8 cellular contexts compared by ENCODE assay signal in genomic region chr22:40156001-40156516, GRCh38. TPM values are rescaled to one million over a fixed set of nuclear protein-coding genes. Genes with fewer than 3 reads are reported as not detected.
DNase-seq lines count a peak whose midpoint lies in the region; ATAC-seq, FAIRE-seq and TF ChIP-seq lines count a peak whose summit lies in the region.

No MANE protein-coding gene starts in this region.

- H3K4me2 ChIP-seq in GM12878 (ENCODE audit: control insufficient read depth, insufficient read depth): no peak overlapping the region

- H3K4me1 Mint-ChIP-seq in activated T-cell treated with anti-CD3 and anti-CD28 coated beads, Interleukin-2, amount 50 U/mL, for 24 hours (ENCODE audit: low read depth): peaks cover 23% of the 10 kb centered on the region

- intact Hi-C loops in GM12878 (cut with micrococcal nuclease; ENCODE audit: unreplicated experiment) (no loop called here), lower lobe of right lung (cut with DNase I) (no loop called here)

- no peaks in the 10 kb centered on the region for H3K27me3 Mint-ChIP-seq in activated T-cell treated with anti-CD3 and anti-CD28 coated beads, Interleukin-2, amount 50 U/mL, for 24 hours

- H3K4me3 Mint-ChIP-seq in activated T-cell treated with anti-CD3 and anti-CD28 coated beads, Interleukin-2, amount 50 U/mL, for 24 hours: no peak overlapping the region

- BruUV-seq in GM12878 (replicated peaks; lab: Mats Ljungman, UMichigan): TSS peak; percentile 34

- H3K27me3 ChIP-seq in GM12878 (replicated peaks in 1 of 2; ENCODE audit: control insufficient read depth in 2 of 2, insufficient read depth in 2 of 2, low read length in 1 of 2) (no peaks in the 10 kb centered on the region), lower lobe of right lung (ENCODE audit: low read depth) (no peaks in the 10 kb centered on the region)

- no peak for ATAC-seq in GM12878
- peak; percentile 87 to 96 for ATAC-seq in lower lobe of right lung
- no peak for ATAC-seq in GM19351 (IDR thresholded peaks at IDR 0.05; ENCODE audit: unreplicated experiment)

- peaks cover 19% of the 10 kb centered on the region for H3K36me3 Mint-ChIP-seq in activated T-cell treated with anti-CD3 and anti-CD28 coated beads, Interleukin-2, amount 50 U/mL, for 24 hours (ENCODE audit: low read depth)

- SMC1A ChIA-PET in GM12878 (lab: Charles Lee; ENCODE audit: uncharacterized antibody, unreplicated experiment): no interaction called here

- DNase-seq in activated T-cell treated with anti-CD3 and anti-CD28 coated beads, Interleukin-2, amount 50 U/mL, for 24 hours: no peak
- DNase-seq in activated T-cell treated with anti-CD3 and anti-CD28 coated beads for 4 hours (no peak), NCI-H345 treated with DMSO at 0.1 percent for 48 hours (lab: John Stamatoyannopoulos, UW; ENCODE audit: unreplicated experiment) (peak; percentile 66), GM12878 (ENCODE audit: low read depth, low spot score) (no peak), lower lobe of right lung (no peak), 8988T (no peak), NCI-H524 treated with DMSO at 0.1 percent for 48 hours (lab: John Stamatoyannopoulos, UW) (no peak)

- 81% methylated on average over 7 of the region's 7 CpGs for WGBS in GM12878 (ENCODE audit: insufficient coverage, insufficient replicate concordance, low lambda C conversion rate, missing lambda C conversion rate)

- H3K4me1 ChIP-seq in GM12878 (ENCODE audit: control insufficient read depth, insufficient read depth, low read length) (no peaks in the 10 kb centered on the region), lower lobe of right lung (peaks cover 10% of the 10 kb centered on the region)

- FAIRE-seq in GM12878 (lab: Jason Lieb, UNC): peak; percentile 47

- H3K9me3 ChIP-seq in GM12878 (replicated peaks; ENCODE audit: control insufficient read depth, insufficient read depth, low read length): no peaks in the 10 kb centered on the region
- H3K9me3 ChIP-seq in lower lobe of right lung: no peaks in the 10 kb centered on the region

- H4K20me1 ChIP-seq in GM12878 (ENCODE audit: control insufficient read depth, insufficient read depth): no peaks in the 10 kb centered on the region

- no peak overlapping the region for H3K4me3 ChIP-seq in GM12878
- no peak overlapping the region for H3K4me3 ChIP-seq in lower lobe of right lung

- H2AFZ ChIP-seq in GM12878 (ENCODE audit: control insufficient read depth, low read depth, low read length): no peak overlapping the region

- H3K36me3 ChIP-seq in GM12878 (ENCODE audit: control insufficient read depth in 2 of 2, insufficient read depth in 2 of 2, low read length in 1 of 2) (no peaks in the 10 kb centered on the region), lower lobe of right lung (peaks cover 3% of the 10 kb centered on the region)

- TF ChIP-seq EP300 in GM12878 (IDR thresholded peaks at IDR 0.05; ENCODE audit: borderline replicate concordance in 1 of 2, control insufficient read depth in 1 of 2, low read depth in 2 of 2, low read length in 2 of 2): no peak

- TF ChIP-seq CTCF in GM12878 (IDR thresholded peaks at IDR 0.05 in 2 of 3, conservative IDR thresholded peaks at IDR 0.05 in 1 of 3; ENCODE audit: control insufficient read depth in 2 of 3, extremely low read depth in 1 of 3, insufficient read depth in 1 of 3, low read depth in 3 of 3, low read length in 3 of 3): peak in 1 of 3 experiments; percentile 4; a peak in 1 of 6 replicates
- TF ChIP-seq CTCF in lower lobe of right lung (IDR thresholded peaks at IDR 0.05): peak; percentile 31

- CTCF ChIA-PET in GM12878 (lab: Yijun Ruan, JAX): no interaction called here

- H3K9me3 Mint-ChIP-seq in activated T-cell treated with anti-CD3 and anti-CD28 coated beads, Interleukin-2, amount 50 U/mL, for 24 hours: no peaks in the 10 kb centered on the region

- TF ChIP-seq RAD21 in GM12878 (IDR thresholded peaks at IDR 0.05; ENCODE audit: insufficient read depth, low read depth, low read length): peak; percentile 21; the same call in 1 of the 2 replicates

- H3K27ac ChIP-seq in GM12878 (ENCODE audit: control insufficient read depth, insufficient read depth) (no peak overlapping the region), lower lobe of right lung (no peak overlapping the region)

- in situ Hi-C loops in GM12878 (cut with MboI): no loop called here

- no peaks in the 10 kb centered on the region for H3K79me2 ChIP-seq in GM12878 (ENCODE audit: control insufficient read depth, insufficient read depth, low read length)

- H3K27ac Mint-ChIP-seq in activated T-cell treated with anti-CD3 and anti-CD28 coated beads, Interleukin-2, amount 50 U/mL, for 24 hours: peak overlapping the region; percentile 26

- no peak overlapping the region for H3K9ac ChIP-seq in GM12878 (ENCODE audit: control insufficient read depth, insufficient read depth, low read length)

- RAD21 ChIA-PET in GM12878 (lab: Charles Lee; ENCODE audit: unreplicated experiment): no interaction called here

- no peak for TF ChIP-seq POLR2A in GM12878 (IDR thresholded peaks at IDR 0.05; ENCODE audit: low read depth, low read length)

- POLR2A ChIA-PET in GM12878 (lab: Charles Lee): no interaction called here

TF ChIP-seq in GM12878, 131 proteins besides CTCF, POLR2A, EP300 and RAD21 (continues in another document):
- TF ChIP-seq IRF4 (IDR thresholded peaks at IDR 0.05; ENCODE audit: low read depth, low read length): no peak
- no peak for TF ChIP-seq CUX1 (IDR thresholded peaks at IDR 0.05; ENCODE audit: insufficient replicate concordance, low read depth, low read length)
- TF ChIP-seq MEF2A (IDR thresholded peaks at IDR 0.05; ENCODE audit: insufficient read depth, low read depth, low read length): no peak

RNA-seq across cellular contexts. Expression of gene TNRC6B, which starts 21.7 kb away (rescaled TPM):
- total RNA-seq in GM12878 (2013; cell fraction: nucleolus; rRNA removed): 182 and 212 TPM in 2 replicates
- total RNA-seq in GM12878 (2014; rRNA removed) (15.5 and 15.9 TPM in 2 replicates), GM12878 (2014; rRNA removed; fragmentation: Illumina TruSeq; extraction: Trizol) (16.9 and 19.3 TPM in 2 replicates), GM12878 (2021) (29.6 and 31.5 TPM in 2 replicates), lower lobe of right lung (54.6 TPM)
- 4.7 TPM for polyA plus RNA-seq in GM12878 (2011; ENCODE audit: low read depth)
- polyA plus RNA-seq in GM12878 (2011; rRNA removed) (10.0 and 12.3 TPM in 2 replicates), GM12878 (2014; fragmentation: Illumina TruSeq; extraction: Trizol) (7.6 and 10.6 TPM in 2 replicates), GM12878 (2014; fragmentation: Nextera tagmentation; extraction: Ambion mirVana) (10 to 100 TPM in 1 of 2 experiments, 1 to 10 TPM in 1; 3.6 to 25.3 TPM), GM12878 (2014; rRNA removed) (7.9 and 8.4 TPM in 2 replicates), GM12878 (2016; fragmentation: Nextera tagmentation; extraction: Ambion mirVana) (10 to 100 TPM; 24.4 to 32.8 TPM)
- 10.3 and 12.0 TPM in 2 replicates for polyA plus RNA-seq in GM12878 (2011; cell fraction: cytosol; rRNA removed)
- 15.6 and 16.3 TPM in 2 replicates for polyA plus RNA-seq in GM12878 (2011; cell fraction: nucleus; rRNA removed)
- polyA plus RNA-seq in GM12878 (2012): 11.0 and 12.2 TPM in 2 replicates
- polyA minus RNA-seq in GM12878 (2011; rRNA and poly(A)+ RNA removed): 39.5 and 39.6 TPM in 2 replicates
- 10.4 and 13.5 TPM in 2 replicates for polyA minus RNA-seq in GM12878 (2011; cell fraction: cytosol; rRNA and poly(A)+ RNA removed)
- 31.7 and 54.8 TPM in 2 replicates for polyA minus RNA-seq in GM12878 (2011; cell fraction: nucleus; rRNA and poly(A)+ RNA removed)

Comparison
In these comparisons a context has a peak if more than half of its experiments do, and no peak if none do; other contexts are left out.
1. ATAC-seq: peak in lower lobe of right lung (2 of 2); none in GM12878 (single experiment) and GM19351 (single experiment).